Comparison of ENCODE assay signal across 1 cellular context in the genomic region with DNA sequence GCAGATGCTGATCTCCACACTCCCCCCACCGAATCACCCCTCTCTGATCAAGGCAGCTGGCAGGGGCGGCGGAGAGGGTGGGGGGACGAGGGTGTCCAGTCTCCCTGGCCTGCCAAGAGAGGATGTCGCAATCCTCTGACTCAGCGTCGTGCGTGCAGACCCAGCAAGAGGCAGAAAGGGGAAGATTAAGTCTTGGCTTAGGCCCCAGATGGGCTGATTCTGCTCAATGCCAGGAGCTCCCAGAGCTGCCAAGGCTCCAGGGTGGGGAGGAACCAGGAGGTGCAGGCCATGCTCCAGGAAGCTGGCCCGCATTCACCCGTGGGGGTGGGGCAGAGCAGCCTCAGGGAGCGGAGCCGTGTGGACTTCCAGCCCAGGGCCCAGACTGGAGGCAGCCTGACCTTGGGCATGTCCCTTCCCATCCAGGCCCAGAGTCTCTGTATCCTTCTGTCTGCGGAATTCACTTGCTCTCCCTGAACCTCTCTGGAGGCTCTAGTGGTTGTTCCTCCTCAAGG.
TF ChIP-seq lines count a peak whose summit lies in the region.

No MANE protein-coding gene starts in this region.

TF ChIP-seq in HepG2, 621 proteins besides CTCF, POLR2A, EP300 and RAD21 (continued from another document and continues in another):
- TF ChIP-seq, protein P1, sequence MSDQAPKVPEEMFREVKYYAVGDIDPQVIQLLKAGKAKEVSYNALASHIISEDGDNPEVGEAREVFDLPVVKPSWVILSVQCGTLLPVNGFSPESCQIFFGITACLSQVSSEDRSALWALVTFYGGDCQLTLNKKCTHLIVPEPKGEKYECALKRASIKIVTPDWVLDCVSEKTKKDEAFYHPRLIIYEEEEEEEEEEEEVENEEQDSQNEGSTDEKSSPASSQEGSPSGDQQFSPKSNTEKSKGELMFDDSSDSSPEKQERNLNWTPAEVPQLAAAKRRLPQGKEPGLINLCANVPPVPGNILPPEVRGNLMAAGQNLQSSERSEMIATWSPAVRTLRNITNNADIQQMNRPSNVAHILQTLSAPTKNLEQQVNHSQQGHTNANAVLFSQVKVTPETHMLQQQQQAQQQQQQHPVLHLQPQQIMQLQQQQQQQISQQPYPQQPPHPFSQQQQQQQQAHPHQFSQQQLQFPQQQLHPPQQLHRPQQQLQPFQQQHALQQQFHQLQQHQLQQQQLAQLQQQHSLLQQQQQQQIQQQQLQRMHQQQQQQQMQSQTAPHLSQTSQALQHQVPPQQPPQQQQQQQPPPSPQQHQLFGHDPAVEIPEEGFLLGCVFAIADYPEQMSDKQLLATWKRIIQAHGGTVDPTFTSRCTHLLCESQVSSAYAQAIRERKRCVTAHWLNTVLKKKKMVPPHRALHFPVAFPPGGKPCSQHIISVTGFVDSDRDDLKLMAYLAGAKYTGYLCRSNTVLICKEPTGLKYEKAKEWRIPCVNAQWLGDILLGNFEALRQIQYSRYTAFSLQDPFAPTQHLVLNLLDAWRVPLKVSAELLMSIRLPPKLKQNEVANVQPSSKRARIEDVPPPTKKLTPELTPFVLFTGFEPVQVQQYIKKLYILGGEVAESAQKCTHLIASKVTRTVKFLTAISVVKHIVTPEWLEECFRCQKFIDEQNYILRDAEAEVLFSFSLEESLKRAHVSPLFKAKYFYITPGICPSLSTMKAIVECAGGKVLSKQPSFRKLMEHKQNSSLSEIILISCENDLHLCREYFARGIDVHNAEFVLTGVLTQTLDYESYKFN (CRISPR knock-in tag; conservative IDR thresholded peaks at IDR 0.05) = peak; percentile 74; the same call in 1 of the 2 replicates
- TF ChIP-seq ZSCAN31 (CRISPR knock-in tag; IDR thresholded peaks at IDR 0.05; ENCODE audit: low read depth) = no peak
- no peak for TF ChIP-seq RFX3 (CRISPR knock-in tag; IDR thresholded peaks at IDR 0.05)
- no peak for TF ChIP-seq SMAD1 (CRISPR knock-in tag; IDR thresholded peaks at IDR 0.05; ENCODE audit: borderline replicate concordance, low read depth)
- TF ChIP-seq, protein P2, sequence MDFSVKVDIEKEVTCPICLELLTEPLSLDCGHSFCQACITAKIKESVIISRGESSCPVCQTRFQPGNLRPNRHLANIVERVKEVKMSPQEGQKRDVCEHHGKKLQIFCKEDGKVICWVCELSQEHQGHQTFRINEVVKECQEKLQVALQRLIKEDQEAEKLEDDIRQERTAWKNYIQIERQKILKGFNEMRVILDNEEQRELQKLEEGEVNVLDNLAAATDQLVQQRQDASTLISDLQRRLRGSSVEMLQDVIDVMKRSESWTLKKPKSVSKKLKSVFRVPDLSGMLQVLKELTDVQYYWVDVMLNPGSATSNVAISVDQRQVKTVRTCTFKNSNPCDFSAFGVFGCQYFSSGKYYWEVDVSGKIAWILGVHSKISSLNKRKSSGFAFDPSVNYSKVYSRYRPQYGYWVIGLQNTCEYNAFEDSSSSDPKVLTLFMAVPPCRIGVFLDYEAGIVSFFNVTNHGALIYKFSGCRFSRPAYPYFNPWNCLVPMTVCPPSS (IDR thresholded peaks at IDR 0.05) = no peak
- TF ChIP-seq ZNF547 (CRISPR knock-in tag; IDR thresholded peaks at IDR 0.05) = no peak
- TF ChIP-seq, protein P3, sequence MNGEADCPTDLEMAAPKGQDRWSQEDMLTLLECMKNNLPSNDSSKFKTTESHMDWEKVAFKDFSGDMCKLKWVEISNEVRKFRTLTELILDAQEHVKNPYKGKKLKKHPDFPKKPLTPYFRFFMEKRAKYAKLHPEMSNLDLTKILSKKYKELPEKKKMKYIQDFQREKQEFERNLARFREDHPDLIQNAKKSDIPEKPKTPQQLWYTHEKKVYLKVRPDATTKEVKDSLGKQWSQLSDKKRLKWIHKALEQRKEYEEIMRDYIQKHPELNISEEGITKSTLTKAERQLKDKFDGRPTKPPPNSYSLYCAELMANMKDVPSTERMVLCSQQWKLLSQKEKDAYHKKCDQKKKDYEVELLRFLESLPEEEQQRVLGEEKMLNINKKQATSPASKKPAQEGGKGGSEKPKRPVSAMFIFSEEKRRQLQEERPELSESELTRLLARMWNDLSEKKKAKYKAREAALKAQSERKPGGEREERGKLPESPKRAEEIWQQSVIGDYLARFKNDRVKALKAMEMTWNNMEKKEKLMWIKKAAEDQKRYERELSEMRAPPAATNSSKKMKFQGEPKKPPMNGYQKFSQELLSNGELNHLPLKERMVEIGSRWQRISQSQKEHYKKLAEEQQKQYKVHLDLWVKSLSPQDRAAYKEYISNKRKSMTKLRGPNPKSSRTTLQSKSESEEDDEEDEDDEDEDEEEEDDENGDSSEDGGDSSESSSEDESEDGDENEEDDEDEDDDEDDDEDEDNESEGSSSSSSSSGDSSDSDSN (CRISPR knock-in tag; IDR thresholded peaks at IDR 0.05) = peak; percentile 50; the same call in 1 of the 2 replicates
- TF ChIP-seq EEA1 (CRISPR knock-in tag; IDR thresholded peaks at IDR 0.05; ENCODE audit: borderline replicate concordance) = no peak
- no peak for TF ChIP-seq BRCA1 (CRISPR knock-in tag; IDR thresholded peaks at IDR 0.05)
- TF ChIP-seq ZNF746 (CRISPR knock-in tag; IDR thresholded peaks at IDR 0.05) = peak; percentile 20; the same call in 1 of the 2 replicates
- TF ChIP-seq ZNF232 (CRISPR knock-in tag; IDR thresholded peaks at IDR 0.05; ENCODE audit: borderline replicate concordance) = no peak
- no peak for TF ChIP-seq ZNF563 (CRISPR knock-in tag; IDR thresholded peaks at IDR 0.05)
- no peak for TF ChIP-seq ZNF225 (CRISPR knock-in tag; IDR thresholded peaks at IDR 0.05)
- TF ChIP-seq, protein P4, sequence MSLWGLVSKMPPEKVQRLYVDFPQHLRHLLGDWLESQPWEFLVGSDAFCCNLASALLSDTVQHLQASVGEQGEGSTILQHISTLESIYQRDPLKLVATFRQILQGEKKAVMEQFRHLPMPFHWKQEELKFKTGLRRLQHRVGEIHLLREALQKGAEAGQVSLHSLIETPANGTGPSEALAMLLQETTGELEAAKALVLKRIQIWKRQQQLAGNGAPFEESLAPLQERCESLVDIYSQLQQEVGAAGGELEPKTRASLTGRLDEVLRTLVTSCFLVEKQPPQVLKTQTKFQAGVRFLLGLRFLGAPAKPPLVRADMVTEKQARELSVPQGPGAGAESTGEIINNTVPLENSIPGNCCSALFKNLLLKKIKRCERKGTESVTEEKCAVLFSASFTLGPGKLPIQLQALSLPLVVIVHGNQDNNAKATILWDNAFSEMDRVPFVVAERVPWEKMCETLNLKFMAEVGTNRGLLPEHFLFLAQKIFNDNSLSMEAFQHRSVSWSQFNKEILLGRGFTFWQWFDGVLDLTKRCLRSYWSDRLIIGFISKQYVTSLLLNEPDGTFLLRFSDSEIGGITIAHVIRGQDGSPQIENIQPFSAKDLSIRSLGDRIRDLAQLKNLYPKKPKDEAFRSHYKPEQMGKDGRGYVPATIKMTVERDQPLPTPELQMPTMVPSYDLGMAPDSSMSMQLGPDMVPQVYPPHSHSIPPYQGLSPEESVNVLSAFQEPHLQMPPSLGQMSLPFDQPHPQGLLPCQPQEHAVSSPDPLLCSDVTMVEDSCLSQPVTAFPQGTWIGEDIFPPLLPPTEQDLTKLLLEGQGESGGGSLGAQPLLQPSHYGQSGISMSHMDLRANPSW (CRISPR knock-in tag; IDR thresholded peaks at IDR 0.05; ENCODE audit: borderline replicate concordance) = no peak
- TF ChIP-seq, protein P5, sequence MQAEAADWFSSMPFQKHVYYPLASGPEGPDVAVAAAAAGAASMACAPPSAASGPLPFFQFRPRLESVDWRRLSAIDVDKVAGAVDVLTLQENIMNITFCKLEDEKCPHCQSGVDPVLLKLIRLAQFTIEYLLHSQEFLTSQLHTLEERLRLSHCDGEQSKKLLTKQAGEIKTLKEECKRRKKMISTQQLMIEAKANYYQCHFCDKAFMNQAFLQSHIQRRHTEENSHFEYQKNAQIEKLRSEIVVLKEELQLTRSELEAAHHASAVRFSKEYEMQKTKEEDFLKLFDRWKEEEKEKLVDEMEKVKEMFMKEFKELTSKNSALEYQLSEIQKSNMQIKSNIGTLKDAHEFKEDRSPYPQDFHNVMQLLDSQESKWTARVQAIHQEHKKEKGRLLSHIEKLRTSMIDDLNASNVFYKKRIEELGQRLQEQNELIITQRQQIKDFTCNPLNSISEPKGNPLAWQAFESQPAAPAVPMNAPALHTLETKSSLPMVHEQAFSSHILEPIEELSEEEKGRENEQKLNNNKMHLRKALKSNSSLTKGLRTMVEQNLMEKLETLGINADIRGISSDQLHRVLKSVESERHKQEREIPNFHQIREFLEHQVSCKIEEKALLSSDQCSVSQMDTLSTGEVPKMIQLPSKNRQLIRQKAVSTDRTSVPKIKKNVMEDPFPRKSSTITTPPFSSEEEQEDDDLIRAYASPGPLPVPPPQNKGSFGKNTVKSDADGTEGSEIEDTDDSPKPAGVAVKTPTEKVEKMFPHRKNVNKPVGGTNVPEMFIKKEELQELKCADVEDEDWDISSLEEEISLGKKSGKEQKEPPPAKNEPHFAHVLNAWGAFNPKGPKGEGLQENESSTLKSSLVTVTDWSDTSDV (CRISPR knock-in tag; IDR thresholded peaks at IDR 0.05) = no peak
- TF ChIP-seq SRSF9 (IDR thresholded peaks at IDR 0.05; ENCODE audit: borderline replicate concordance, insufficient read depth, low read depth, low read length, poor library complexity, severe bottlenecking) = no peak
- TF ChIP-seq WIZ (CRISPR knock-in tag; IDR thresholded peaks at IDR 0.05) = no peak
- TF ChIP-seq, protein P6, sequence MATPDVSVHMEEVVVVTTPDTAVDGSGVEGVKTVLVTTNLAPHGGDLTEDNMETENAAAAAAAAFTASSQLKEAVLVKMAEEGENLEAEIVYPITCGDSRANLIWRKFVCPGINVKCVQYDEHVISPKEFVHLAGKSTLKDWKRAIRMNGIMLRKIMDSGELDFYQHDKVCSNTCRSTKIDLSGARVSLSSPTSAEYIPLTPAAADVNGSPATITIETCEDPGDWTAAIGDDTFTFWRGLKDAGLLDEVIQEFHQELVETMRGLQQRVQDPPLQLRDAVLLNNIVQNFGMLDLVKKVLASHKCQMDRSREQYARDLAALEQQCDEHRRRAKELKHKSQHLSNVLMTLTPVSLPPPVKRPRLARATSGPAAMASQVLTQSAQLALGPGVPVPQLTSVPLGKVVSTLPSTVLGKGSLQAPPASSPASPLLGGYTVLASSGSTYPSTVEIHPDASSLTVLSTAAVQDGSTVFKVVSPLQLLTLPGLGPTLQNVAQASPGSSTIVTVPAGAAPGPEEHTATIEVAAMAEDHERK (CRISPR knock-in tag; IDR thresholded peaks at IDR 0.05; ENCODE audit: low read depth) = no peak
- TF ChIP-seq, protein P7, sequence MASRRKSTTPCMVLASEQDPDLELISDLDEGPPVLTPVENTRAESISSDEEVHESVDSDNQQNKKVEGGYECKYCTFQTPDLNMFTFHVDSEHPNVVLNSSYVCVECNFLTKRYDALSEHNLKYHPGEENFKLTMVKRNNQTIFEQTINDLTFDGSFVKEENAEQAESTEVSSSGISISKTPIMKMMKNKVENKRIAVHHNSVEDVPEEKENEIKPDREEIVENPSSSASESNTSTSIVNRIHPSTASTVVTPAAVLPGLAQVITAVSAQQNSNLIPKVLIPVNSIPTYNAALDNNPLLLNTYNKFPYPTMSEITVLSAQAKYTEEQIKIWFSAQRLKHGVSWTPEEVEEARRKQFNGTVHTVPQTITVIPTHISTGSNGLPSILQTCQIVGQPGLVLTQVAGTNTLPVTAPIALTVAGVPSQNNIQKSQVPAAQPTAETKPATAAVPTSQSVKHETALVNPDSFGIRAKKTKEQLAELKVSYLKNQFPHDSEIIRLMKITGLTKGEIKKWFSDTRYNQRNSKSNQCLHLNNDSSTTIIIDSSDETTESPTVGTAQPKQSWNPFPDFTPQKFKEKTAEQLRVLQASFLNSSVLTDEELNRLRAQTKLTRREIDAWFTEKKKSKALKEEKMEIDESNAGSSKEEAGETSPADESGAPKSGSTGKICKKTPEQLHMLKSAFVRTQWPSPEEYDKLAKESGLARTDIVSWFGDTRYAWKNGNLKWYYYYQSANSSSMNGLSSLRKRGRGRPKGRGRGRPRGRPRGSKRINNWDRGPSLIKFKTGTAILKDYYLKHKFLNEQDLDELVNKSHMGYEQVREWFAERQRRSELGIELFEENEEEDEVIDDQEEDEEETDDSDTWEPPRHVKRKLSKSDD (CRISPR knock-in tag; IDR thresholded peaks at IDR 0.05; ENCODE audit: low read depth) = no peak
- no peak for TF ChIP-seq ZSCAN29 (CRISPR knock-in tag; conservative IDR thresholded peaks at IDR 0.05)
- TF ChIP-seq HOXA5 (CRISPR knock-in tag; IDR thresholded peaks at IDR 0.05) = no peak
- no peak for TF ChIP-seq ATM (IDR thresholded peaks at IDR 0.05; ENCODE audit: borderline replicate concordance)
- TF ChIP-seq SKI (IDR thresholded peaks at IDR 0.05; ENCODE audit: partially characterized antibody) = peak; percentile 72
- TF ChIP-seq, protein P8, sequence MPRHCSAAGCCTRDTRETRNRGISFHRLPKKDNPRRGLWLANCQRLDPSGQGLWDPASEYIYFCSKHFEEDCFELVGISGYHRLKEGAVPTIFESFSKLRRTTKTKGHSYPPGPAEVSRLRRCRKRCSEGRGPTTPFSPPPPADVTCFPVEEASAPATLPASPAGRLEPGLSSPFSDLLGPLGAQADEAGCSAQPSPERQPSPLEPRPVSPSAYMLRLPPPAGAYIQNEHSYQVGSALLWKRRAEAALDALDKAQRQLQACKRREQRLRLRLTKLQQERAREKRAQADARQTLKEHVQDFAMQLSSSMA (CRISPR knock-in tag; IDR thresholded peaks at IDR 0.05) = no peak
- no peak for TF ChIP-seq ZFP41 (CRISPR knock-in tag; IDR thresholded peaks at IDR 0.05; ENCODE audit: borderline replicate concordance)
- TF ChIP-seq PLRG1 (conservative IDR thresholded peaks at IDR 0.05) = no peak
- TF ChIP-seq, protein P9, sequence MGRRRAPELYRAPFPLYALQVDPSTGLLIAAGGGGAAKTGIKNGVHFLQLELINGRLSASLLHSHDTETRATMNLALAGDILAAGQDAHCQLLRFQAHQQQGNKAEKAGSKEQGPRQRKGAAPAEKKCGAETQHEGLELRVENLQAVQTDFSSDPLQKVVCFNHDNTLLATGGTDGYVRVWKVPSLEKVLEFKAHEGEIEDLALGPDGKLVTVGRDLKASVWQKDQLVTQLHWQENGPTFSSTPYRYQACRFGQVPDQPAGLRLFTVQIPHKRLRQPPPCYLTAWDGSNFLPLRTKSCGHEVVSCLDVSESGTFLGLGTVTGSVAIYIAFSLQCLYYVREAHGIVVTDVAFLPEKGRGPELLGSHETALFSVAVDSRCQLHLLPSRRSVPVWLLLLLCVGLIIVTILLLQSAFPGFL (CRISPR knock-in tag; IDR thresholded peaks at IDR 0.05) = no peak
- TF ChIP-seq CHCHD3 (CRISPR knock-in tag; IDR thresholded peaks at IDR 0.05) = no peak
